Comparison of ENCODE assay signal across 31 cellular contexts in the genomic region with DNA sequence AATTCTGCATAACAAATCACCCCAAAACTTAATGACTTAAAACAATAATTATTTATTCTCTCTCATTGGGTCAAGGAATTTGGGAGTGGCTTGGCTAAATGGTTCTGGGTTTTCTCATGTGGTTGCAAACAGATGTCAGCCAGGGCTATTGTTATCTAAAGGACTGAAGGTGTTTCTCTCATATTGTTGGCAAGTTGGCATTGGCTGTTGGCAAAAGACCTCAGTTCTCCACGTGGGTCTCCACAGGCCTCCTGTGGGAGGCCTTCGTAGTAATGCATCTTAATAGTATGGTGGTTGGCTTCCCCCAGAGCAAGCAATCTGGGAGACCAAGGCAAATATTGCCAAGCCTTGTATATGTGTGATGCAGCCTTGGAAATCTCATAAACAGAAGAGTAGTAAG. TPM values are rescaled to one million over a fixed set of nuclear protein-coding genes. Genes with fewer than 3 reads are reported as not detected.
"Had no signal": no experiment of that assay in that cellular context is flagged by ENCODE, and none has a peak within 500 bp of the region (broad histone marks: within the 10 kb centered on the region; RNA-seq: fewer than 3 reads in every experiment).

No MANE protein-coding gene starts in this region.

- DNase-seq: activated CD4-positive, alpha-beta memory T cell treated with anti-CD3 and anti-CD28 coated beads, Interleukin-2, amount 10 ng/mL, durations not matched to agents 7 days and 5 days; activated CD4-positive, alpha-beta T cell treated with anti-CD3 and anti-CD28 coated beads for 1 hour; activated CD4-positive, alpha-beta T cell treated with anti-CD3 and anti-CD28 coated beads for 48 hours; activated CD4-positive, CD25-positive, alpha-beta regulatory T cell; activated CD8-positive, alpha-beta memory T cell treated with anti-CD3 and anti-CD28 coated beads for 24 hours; activated CD8-positive, alpha-beta memory T cell treated with anti-CD3 and anti-CD28 coated beads, Interleukin-2, amount 10 ng/mL, durations not matched to agents 7 days and 5 days; activated CD8-positive, alpha-beta memory T cell treated with anti-CD3 and anti-CD28 coated beads, Interleukin-2, amount 50 U/mL, for 48 hours; activated gamma-delta T cell; activated naive CD4-positive, alpha-beta T cell treated with Interleukin-2 at 50 U/mL for 16 hours; activated naive CD8-positive, alpha-beta T cell treated with anti-CD3 and anti-CD28 coated beads, Interleukin-2, amount 10 ng/mL, durations not matched to agents 7 days and 5 days; activated T-cell treated with anti-CD3 and anti-CD28 coated beads, Interleukin-2, amount 50 U/mL, for 48 hours; amygdala; NCI-H1092 treated with DMSO at 0.1 percent for 48 hours; NCI-H1417; NCI-H146; NCI-H187; NCI-H2029 treated with DMSO at 0.1 percent for 48 hours; NCI-H2107; NCI-H2171; NCI-H446; NCI-H510A treated with DMSO at 0.1 percent for 48 hours; NCI-H526 treated with DMSO at 0.1 percent for 48 hours; SIG-M5; T-cell; T-helper 17 cell; WERI-Rb-1 had no signal

- H3K4me2 ChIP-seq: KMS-11 had no signal

- H3K36me3 ChIP-seq: ascending aorta, cardiac muscle cell, WERI-Rb-1 had no signal

- H3K9me3 ChIP-seq: ascending aorta had no signal

- H3K9ac ChIP-seq: KMS-11 had no signal

- H3K4me1 ChIP-seq: ascending aorta had no signal

- ATAC-seq: activated CD8-positive, alpha-beta memory T cell treated with anti-CD3 and anti-CD28 coated beads, Interleukin-2, amount 10 ng/mL, durations not matched to agents 7 days and 5 days; Panc1; SK-N-SH treated with all-trans-retinoic acid at 6 μM for 48 hours; T-cell; T-helper 17 cell had no signal

- H3K27ac ChIP-seq: ascending aorta, cardiac muscle cell, KMS-11, WERI-Rb-1 had no signal

- H3K4me3 ChIP-seq: ascending aorta, cardiac muscle cell had no signal

- H3K27me3 ChIP-seq: ascending aorta, cardiac muscle cell had no signal

RNA-seq across cellular contexts. Expression of a gene that starts 14.4 kb away (rescaled TPM):
- total RNA-seq: activated CD4-positive, alpha-beta memory T cell treated with anti-CD3 and anti-CD28 coated beads, Interleukin-2, amount 10 ng/mL, durations not matched to agents 7 days and 5 days; activated naive CD8-positive, alpha-beta T cell treated with anti-CD3 and anti-CD28 coated beads, Interleukin-2, amount 10 ng/mL, durations not matched to agents 7 days and 5 days had no signal
